Comparison of ENCODE assay signal across 13 cellular contexts in genomic region chr10:112956631-112957350, GRCh38. TPM values are rescaled to one million over a fixed set of nuclear protein-coding genes. Genes with fewer than 3 reads are reported as not detected.
A peak's percentile ranks its signal among the peaks of the same experiment; 100 is the strongest.
DNase-seq lines count a peak whose midpoint lies in the region; ATAC-seq and TF ChIP-seq lines count a peak whose summit lies in the region.
"Had no signal": no experiment of that assay in that cellular context is flagged by ENCODE, and none has a peak within 500 bp of the region (broad histone marks: within the 10 kb centered on the region; RNA-seq: fewer than 3 reads in every experiment).

No MANE protein-coding gene starts in this region.

- H3K27me3 ChIP-seq in BLaER1 treated with 17β-estradiol and CSF1 and Interleukin-3, amounts not matched to agents 10 nM and 100 nM: no peaks in the 10 kb centered on the region
- H3K27me3 ChIP-seq in HUES64 (ENCODE audit: insufficient read depth, low read length): no peaks in the 10 kb centered on the region

- no peak overlapping the region for H3K27ac Mint-ChIP-seq in nephron progenitor cell
- H3K27ac Mint-ChIP-seq: activated T-cell treated with anti-CD3 and anti-CD28 coated beads, Interleukin-2, amount 50 U/mL, for 24 hours had no signal

- ATAC-seq in HG03520 (IDR thresholded peaks at IDR 0.05; ENCODE audit: unreplicated experiment): no peak

- peak overlapping the region; percentile 93 for H3K4me3 Mint-ChIP-seq in nephron progenitor cell
- H3K4me3 Mint-ChIP-seq: activated T-cell treated with anti-CD3 and anti-CD28 coated beads, Interleukin-2, amount 50 U/mL, for 24 hours had no signal

- peaks cover 68 to 88% (median 79%) of the 10 kb centered on the region in 10 experiments for H3K4me1 ChIP-seq in BLaER1 treated with 17β-estradiol and CSF1 and Interleukin-3, amounts not matched to agents 10 nM and 100 nM
- H3K4me1 ChIP-seq in HUES64 (ENCODE audit: insufficient read depth, low read length): peaks cover 81% of the 10 kb centered on the region

- H3K36me3 Mint-ChIP-seq in nephron progenitor cell (ENCODE audit: low read depth): peaks cover 7% of the 10 kb centered on the region

- H3K27ac ChIP-seq in BLaER1 treated with 17β-estradiol and CSF1 and Interleukin-3, amounts not matched to agents 10 nM and 100 nM: no peak overlapping the region
- H3K27ac ChIP-seq in HUES64 (ENCODE audit: low read depth, low read length): peak overlapping the region; percentile 93
- H3K27ac ChIP-seq: neutrophil had no signal

- H3K36me3 ChIP-seq in BLaER1 treated with 17β-estradiol and CSF1 and Interleukin-3, amounts not matched to agents 10 nM and 100 nM: peaks cover 11 to 78% (median 45%) of the 10 kb centered on the region in 11 experiments; a peak in 21 of 22 replicates
- peaks cover 12% of the 10 kb centered on the region for H3K36me3 ChIP-seq in HUES64 (ENCODE audit: insufficient read depth, low read length)
- H3K36me3 ChIP-seq: neutrophil had no signal

- TF ChIP-seq CTCF in nephron progenitor cell (IDR thresholded peaks at IDR 0.05): no peak

- H3K9me3 Mint-ChIP-seq in nephron progenitor cell: no peaks in the 10 kb centered on the region
- H3K9me3 Mint-ChIP-seq: activated T-cell treated with anti-CD3 and anti-CD28 coated beads, Interleukin-2, amount 50 U/mL, for 24 hours had no signal

- peaks cover 78 to 97% (median 90%) of the 10 kb centered on the region in 11 experiments; a peak in 21 of 22 replicates for H4K20me1 ChIP-seq in BLaER1 treated with 17β-estradiol and CSF1 and Interleukin-3, amounts not matched to agents 10 nM and 100 nM

- DNase-seq in dermis blood vessel endothelial cell (peak; percentile 33), nephron progenitor cell (no peak), activated gamma-delta T cell treated with Interleukin-2 at 50 U/mL for 16 hours (no peak), SKM-1 treated with dmso at 0.1 percent for 144 hours (lab: John Stamatoyannopoulos, UW; ENCODE audit: unreplicated experiment) (no peak)
- DNase-seq in activated CD4-positive, alpha-beta T cell treated with anti-CD3 and anti-CD28 coated beads, Interleukin-2, amount 50 U/mL, for 48 hours: no peak
- DNase-seq: activated T-cell treated with anti-CD3 and anti-CD28 coated beads, Interleukin-2, amount 50 U/mL, for 24 hours; C1 segment of cervical spinal cord; hypothalamus; T-helper 9 cell had no signal

- H3K9ac ChIP-seq in BLaER1 treated with 17β-estradiol and CSF1 and Interleukin-3, amounts not matched to agents 10 nM and 100 nM: no peak overlapping the region
- peak overlapping the region; percentile 65 for H3K9ac ChIP-seq in HUES64 (ENCODE audit: low read depth, low read length)

- H3K4me1 Mint-ChIP-seq in nephron progenitor cell: peaks cover 83% of the 10 kb centered on the region

- 6% methylated on average over 6 of the region's 10 CpGs for WGBS in HUES64

- no peaks in the 10 kb centered on the region for H3K27me3 Mint-ChIP-seq in nephron progenitor cell (ENCODE audit: low read depth, poor library complexity)

- no peaks in the 10 kb centered on the region for H3K9me3 ChIP-seq in BLaER1 treated with 17β-estradiol and CSF1 and Interleukin-3, amounts not matched to agents 10 nM and 100 nM (replicated peaks in 1 of 11)
- H3K9me3 ChIP-seq in HUES64 (ENCODE audit: insufficient read depth, low read depth, low read length): no peaks in the 10 kb centered on the region
- H3K9me3 ChIP-seq: neutrophil had no signal

- no peak overlapping the region for H3K4me3 ChIP-seq in BLaER1 treated with 17β-estradiol and CSF1 and Interleukin-3, amounts not matched to agents 10 nM and 100 nM
- peak overlapping the region; percentile 91 for H3K4me3 ChIP-seq in HUES64 (ENCODE audit: low read length)

- peak overlapping the region; percentile 43 to 97 (median 88); a peak in 19 of 22 replicates for H3K4me2 ChIP-seq in BLaER1 treated with 17β-estradiol and CSF1 and Interleukin-3, amounts not matched to agents 10 nM and 100 nM

RNA-seq across cellular contexts. Expression of gene TCF7L2, which starts 6.7 kb away (rescaled TPM):
- 31.2 TPM for polyA plus RNA-seq in HUES64 (2013, experiment 1 of 2)
- polyA plus RNA-seq in HUES64 (2013, experiment 2 of 2): 33.5 TPM
- total RNA-seq in dermis blood vessel endothelial cell: 2.9 and 3.8 TPM in 2 replicates
